19 cellular contexts compared by ENCODE assay signal in genomic region chr19:11050323-11051114, GRCh38. TPM values are rescaled to one million over a fixed set of nuclear protein-coding genes. Genes with fewer than 3 reads are reported as not detected.
A peak's percentile ranks its signal among the peaks of the same experiment; 100 is the strongest.
DNase-seq lines count a peak whose midpoint lies in the region; ATAC-seq and TF ChIP-seq lines count a peak whose summit lies in the region.
"Had no signal": no experiment of that assay in that cellular context is flagged by ENCODE, and none has a peak within 500 bp of the region (broad histone marks: within the 10 kb centered on the region; RNA-seq: fewer than 3 reads in every experiment).

No MANE protein-coding gene starts in this region.

- H3K4me1 Mint-ChIP-seq in T-helper 17 cell, result peaks cover 28% of the 10 kb centered on the region
- peaks cover 17 to 69% (median 51%) of the 10 kb centered on the region in 4 donors for H3K4me1 Mint-ChIP-seq in naive thymus-derived CD8-positive, alpha-beta T cell

- H3K27me3 Mint-ChIP-seq in T-helper 17 cell, result no peaks in the 10 kb centered on the region
- H3K27me3 Mint-ChIP-seq in naive thymus-derived CD8-positive, alpha-beta T cell, result no peaks in the 10 kb centered on the region
- H3K27me3 Mint-ChIP-seq: activated naive CD8-positive, alpha-beta T cell had no signal

- H3K36me3 ChIP-seq in BLaER1 treated with 17β-estradiol and CSF1 and Interleukin-3, amounts not matched to agents 10 nM and 100 nM, result peaks cover 18 to 86% (median 74%) of the 10 kb centered on the region in 11 experiments
- H3K36me3 ChIP-seq in DOHH2 (ENCODE audit: control insufficient read depth, low read length), result peaks cover 81% of the 10 kb centered on the region

- peak overlapping the region; percentile 87 for H3K4me3 Mint-ChIP-seq in T-helper 17 cell
- H3K4me3 Mint-ChIP-seq in naive thymus-derived CD8-positive, alpha-beta T cell, result peak overlapping the region in 6 of 10 donors; percentile 69 to 88 (median 84)
- H3K4me3 Mint-ChIP-seq: activated naive CD8-positive, alpha-beta T cell had no signal

- H3K36me3 Mint-ChIP-seq in T-helper 17 cell (ENCODE audit: low read depth), result no peaks in the 10 kb centered on the region
- peaks cover 0 to 2% (median 0%) of the 10 kb centered on the region in 3 donors for H3K36me3 Mint-ChIP-seq in naive thymus-derived CD8-positive, alpha-beta T cell

- POLR2A ChIA-PET in naive thymus-derived CD8-positive, alpha-beta T cell (lab: Charles Lee), result interaction anchor here (0.7 to 1.1 kb wide), 4 partner anchors 15 to 90 kb away, joined by 3 to 4 read pairs (median 4); partner anchors contain the start of gene SMARCA4

- H3K27ac ChIP-seq in BLaER1 treated with 17β-estradiol and CSF1 and Interleukin-3, amounts not matched to agents 10 nM and 100 nM, result peak overlapping the region in 8 of 11 experiments; percentile 55 to 77 (median 68); a peak in 16 of 22 replicates
- peak overlapping the region; percentile 100 for H3K27ac ChIP-seq in DOHH2 (ENCODE audit: low read depth, low read length)
- H3K27ac ChIP-seq: HL-60, thoracic aorta had no signal

- no peaks in the 10 kb centered on the region for H3K9me3 Mint-ChIP-seq in naive thymus-derived CD8-positive, alpha-beta T cell

- peak overlapping the region; percentile 94 for H3K27ac Mint-ChIP-seq in T-helper 17 cell
- H3K27ac Mint-ChIP-seq in naive thymus-derived CD8-positive, alpha-beta T cell, result peak overlapping the region; percentile 79 to 97 (median 96)

- peaks cover 40 to 92% (median 75%) of the 10 kb centered on the region in 11 experiments; a peak in 20 of 22 replicates for H4K20me1 ChIP-seq in BLaER1 treated with 17β-estradiol and CSF1 and Interleukin-3, amounts not matched to agents 10 nM and 100 nM
- no peaks in the 10 kb centered on the region for H4K20me1 ChIP-seq in DOHH2 (ENCODE audit: control insufficient read depth, insufficient read depth, low read depth, low read length)

- TF ChIP-seq CTCF in DOHH2 (IDR thresholded peaks at IDR 0.05; ENCODE audit: low read depth, low read length, poor library complexity, severe bottlenecking), result no peak

- DNase-seq in T-helper 17 cell (no peak), NCI-H2081 (lab: John Stamatoyannopoulos, UW) (no peak), OCI-M2 (lab: John Stamatoyannopoulos, UW; ENCODE audit: unreplicated experiment) (no peak), KG1 (lab: John Stamatoyannopoulos, UW) (no peak)
- DNase-seq in naive thymus-derived CD8-positive, alpha-beta T cell, result no peak
- DNase-seq: cortex of kidney, DMS 273 treated with DMSO at 0.1 percent for 48 hours, KBM-7, NCI-H1417, NCI-H82, spleen had no signal

- H3K4me3 ChIP-seq in BLaER1 treated with 17β-estradiol and CSF1 and Interleukin-3, amounts not matched to agents 10 nM and 100 nM, result no peak overlapping the region
- H3K4me3 ChIP-seq in DOHH2 (ENCODE audit: low read length), result peak overlapping the region; percentile 69
- H3K4me3 ChIP-seq: thoracic aorta had no signal

- H3K79me2 ChIP-seq in DOHH2 (ENCODE audit: control insufficient read depth, low read length), result peaks cover 47% of the 10 kb centered on the region

- peaks cover 47% of the 10 kb centered on the region for H3F3A ChIP-seq in DOHH2 (ENCODE audit: control insufficient read depth, insufficient read depth)

- peaks cover 48 to 89% (median 81%) of the 10 kb centered on the region in 10 experiments for H3K4me1 ChIP-seq in BLaER1 treated with 17β-estradiol and CSF1 and Interleukin-3, amounts not matched to agents 10 nM and 100 nM
- peaks cover 88% of the 10 kb centered on the region for H3K4me1 ChIP-seq in DOHH2 (ENCODE audit: control insufficient read depth, low read length)

- peak overlapping the region in 7 of 11 experiments; percentile 11 to 64 (median 54); a peak in 11 of 22 replicates for H3K9ac ChIP-seq in BLaER1 treated with 17β-estradiol and CSF1 and Interleukin-3, amounts not matched to agents 10 nM and 100 nM

- H3K9me3 ChIP-seq in BLaER1 treated with 17β-estradiol and CSF1 and Interleukin-3, amounts not matched to agents 10 nM and 100 nM (replicated peaks in 1 of 11), result no peaks in the 10 kb centered on the region
- H3K9me3 ChIP-seq in DOHH2 (ENCODE audit: control insufficient read depth, insufficient read depth, low read length), result no peaks in the 10 kb centered on the region
- no peaks in the 10 kb centered on the region for H3K9me3 ChIP-seq in T-helper 17 cell (ENCODE audit: control insufficient read depth, low read length, poor library complexity, severe bottlenecking)
- H3K9me3 ChIP-seq: spleen, thoracic aorta had no signal

- H3K9me2 ChIP-seq in DOHH2 (replicated peaks; ENCODE audit: control insufficient read depth, low read length), result no peaks in the 10 kb centered on the region

- H3K4me2 ChIP-seq in BLaER1 treated with 17β-estradiol and CSF1 and Interleukin-3, amounts not matched to agents 10 nM and 100 nM, result peak overlapping the region in 10 of 11 experiments; percentile 71 to 95 (median 84); a peak in 20 of 22 replicates
- H3K4me2 ChIP-seq in DOHH2 (ENCODE audit: low read length), result peak overlapping the region; percentile 99

- ATAC-seq in T-helper 17 cell (no peak), HG02588 (IDR thresholded peaks at IDR 0.05; ENCODE audit: unreplicated experiment) (no peak)
- no peak for ATAC-seq in naive thymus-derived CD8-positive, alpha-beta T cell
- ATAC-seq: esophagus mucosa, left lobe of liver had no signal

- no peaks in the 10 kb centered on the region for H3K27me3 ChIP-seq in BLaER1 treated with 17β-estradiol and CSF1 and Interleukin-3, amounts not matched to agents 10 nM and 100 nM
- H3K27me3 ChIP-seq in DOHH2 (ENCODE audit: control insufficient read depth, low read length), result no peaks in the 10 kb centered on the region
- H3K27me3 ChIP-seq: spleen had no signal

RNA-seq across cellular contexts. Expression of gene LDLR, which starts 38.7 kb away (rescaled TPM):
- 100 to 1,000 TPM in 1 of 2 donors, 10 to 100 TPM in 1; 98.2 to 139 TPM for total RNA-seq in T-helper 17 cell
- total RNA-seq in naive thymus-derived CD8-positive, alpha-beta T cell, result 10 to 100 TPM; 17.8 to 22.8 TPM
- 1 to 10 TPM; 3.2 to 7.7 (median 7.1) TPM for polyA plus RNA-seq in naive thymus-derived CD8-positive, alpha-beta T cell

Comparison
In these comparisons a context has a peak if more than half of its experiments do, and no peak if none do; other contexts are left out.
1. RNA of gene LDLR, which starts 38.7 kb away (total RNA-seq): 98.2 to 139 TPM in T-helper 17 cell; 17.8 to 22.8 TPM in naive thymus-derived CD8-positive, alpha-beta T cell; every median in the first group is over 4 times any median in the second.